Comparison of ENCODE assay signal across 11 cellular contexts in the genomic region with DNA sequence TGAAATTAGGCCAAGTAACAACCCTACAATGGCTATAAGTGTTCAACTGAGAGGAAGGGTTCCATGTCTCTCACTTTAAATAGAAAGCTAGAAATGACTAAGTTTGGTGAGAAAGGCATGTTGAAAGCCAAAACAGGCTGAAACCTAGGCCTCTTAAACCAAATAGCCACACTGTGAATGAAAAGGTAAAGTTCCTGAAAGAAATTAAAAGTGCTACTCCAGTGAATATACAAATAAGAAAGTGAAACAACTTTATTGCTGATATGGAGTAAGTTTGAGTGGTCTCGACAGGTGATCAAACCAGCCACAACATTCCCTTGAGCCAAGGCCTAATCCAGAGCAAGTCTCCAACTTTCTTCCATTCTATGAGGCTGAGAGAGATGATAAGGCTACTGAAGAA.
DNase-seq lines count a peak whose midpoint lies in the region; ATAC-seq lines count a peak whose summit lies in the region.
"Had no signal": no experiment of that assay in that cellular context is flagged by ENCODE, and none has a peak within 500 bp of the region (broad histone marks: within the 10 kb centered on the region; RNA-seq: fewer than 3 reads in every experiment).

No MANE protein-coding gene starts in this region.

- H3K27ac Mint-ChIP-seq in activated CD8-positive, alpha-beta memory T cell treated with anti-CD3 and anti-CD28 coated beads, Interleukin-2, amount 10 ng/mL, durations not matched to agents 7 days and 5 days = peak overlapping the region; percentile 80
- peak overlapping the region; percentile 32 for H3K27ac Mint-ChIP-seq in stimulated activated effector memory CD8-positive, alpha-beta T cell treated with anti-CD3 and anti-CD28 coated beads, Interleukin-12 subunit alpha, Interleukin-12 subunit beta, amount 100 ng/mL, for 72 hours
- peak overlapping the region in 5 of 10 donors; percentile 2 to 28 (median 20) for H3K27ac Mint-ChIP-seq in naive thymus-derived CD8-positive, alpha-beta T cell

- no peak overlapping the region for H3K4me3 Mint-ChIP-seq in activated CD8-positive, alpha-beta memory T cell treated with anti-CD3 and anti-CD28 coated beads, Interleukin-2, amount 10 ng/mL, durations not matched to agents 7 days and 5 days
- H3K4me3 Mint-ChIP-seq in stimulated activated effector memory CD8-positive, alpha-beta T cell treated with anti-CD3 and anti-CD28 coated beads, Interleukin-12 subunit alpha, Interleukin-12 subunit beta, amount 100 ng/mL, for 72 hours = peak overlapping the region; percentile 48
- H3K4me3 Mint-ChIP-seq in naive thymus-derived CD8-positive, alpha-beta T cell = peak overlapping the region in 1 of 10 donors; percentile 19

- H3K36me3 Mint-ChIP-seq in activated CD8-positive, alpha-beta memory T cell treated with anti-CD3 and anti-CD28 coated beads, Interleukin-2, amount 10 ng/mL, durations not matched to agents 7 days and 5 days = peaks cover 5% of the 10 kb centered on the region
- H3K36me3 Mint-ChIP-seq in stimulated activated effector memory CD8-positive, alpha-beta T cell treated with anti-CD3 and anti-CD28 coated beads, Interleukin-12 subunit alpha, Interleukin-12 subunit beta, amount 100 ng/mL, for 72 hours = peaks cover 5% of the 10 kb centered on the region
- H3K36me3 Mint-ChIP-seq in naive thymus-derived CD8-positive, alpha-beta T cell = peaks cover 4 to 28% (median 9%) of the 10 kb centered on the region in 3 donors

- no peaks in the 10 kb centered on the region for H3K27me3 Mint-ChIP-seq in activated CD8-positive, alpha-beta memory T cell treated with anti-CD3 and anti-CD28 coated beads, Interleukin-2, amount 10 ng/mL, durations not matched to agents 7 days and 5 days
- H3K27me3 Mint-ChIP-seq in naive thymus-derived CD8-positive, alpha-beta T cell = no peaks in the 10 kb centered on the region

- POLR2A ChIA-PET in naive thymus-derived CD8-positive, alpha-beta T cell (lab: Charles Lee) = interaction anchor here (0.7 kb wide), 1 partner anchor 8 kb away, joined by 3 read pairs; no protein-coding TSS in a partner anchor

- CTCF ChIA-PET in activated CD8-positive, alpha-beta memory T cell treated with anti-CD3 and anti-CD28 coated beads, Interleukin-2, amount 10 ng/mL, durations not matched to agents 7 days and 5 days (lab: Charles Lee) = no interaction called here

- DNase-seq in activated CD8-positive, alpha-beta memory T cell treated with anti-CD3 and anti-CD28 coated beads, Interleukin-2, amount 10 ng/mL, durations not matched to agents 7 days and 5 days = no peak
- DNase-seq in activated CD8-positive, alpha-beta memory T cell treated with anti-CD3 and anti-CD28 coated beads, Interleukin-2, amount 50 U/mL, for 48 hours = no peak
- DNase-seq in stimulated activated effector memory CD8-positive, alpha-beta T cell treated with anti-CD3 and anti-CD28 coated beads, Interleukin-12 subunit alpha, Interleukin-12 subunit beta, amount 100 ng/mL, for 72 hours (ENCODE audit: low spot score in 2 of 2) = no peak
- no peak for DNase-seq in naive thymus-derived CD8-positive, alpha-beta T cell
- no peak for DNase-seq in hippocampal formation (lab: John Stamatoyannopoulos, UW)
- no peak for DNase-seq in AG20443 (ENCODE audit: low spot score)
- DNase-seq: transverse colon had no signal

- ATAC-seq in activated CD8-positive, alpha-beta memory T cell treated with anti-CD3 and anti-CD28 coated beads, Interleukin-2, amount 10 ng/mL, durations not matched to agents 7 days and 5 days = peak; percentile 77
- ATAC-seq in HG02571 (IDR thresholded peaks at IDR 0.05; ENCODE audit: unreplicated experiment) = peak; percentile 71
- ATAC-seq in HG03457 (IDR thresholded peaks at IDR 0.05; ENCODE audit: unreplicated experiment) = peak; percentile 92
- peak; percentile 88 for ATAC-seq in stimulated activated effector memory CD8-positive, alpha-beta T cell treated with anti-CD3 and anti-CD28 coated beads, Interleukin-12 subunit alpha, Interleukin-12 subunit beta, amount 100 ng/mL, for 72 hours
- no peak for ATAC-seq in naive thymus-derived CD8-positive, alpha-beta T cell
- ATAC-seq: A549, K562 had no signal

- H3K9me3 Mint-ChIP-seq in activated CD8-positive, alpha-beta memory T cell treated with anti-CD3 and anti-CD28 coated beads, Interleukin-2, amount 10 ng/mL, durations not matched to agents 7 days and 5 days (ENCODE audit: low read depth) = no peaks in the 10 kb centered on the region
- H3K9me3 Mint-ChIP-seq in stimulated activated effector memory CD8-positive, alpha-beta T cell treated with anti-CD3 and anti-CD28 coated beads, Interleukin-12 subunit alpha, Interleukin-12 subunit beta, amount 100 ng/mL, for 72 hours = no peaks in the 10 kb centered on the region
- no peaks in the 10 kb centered on the region for H3K9me3 Mint-ChIP-seq in naive thymus-derived CD8-positive, alpha-beta T cell

- H3K4me1 Mint-ChIP-seq in activated CD8-positive, alpha-beta memory T cell treated with anti-CD3 and anti-CD28 coated beads, Interleukin-2, amount 10 ng/mL, durations not matched to agents 7 days and 5 days = peaks cover 31% of the 10 kb centered on the region
- H3K4me1 Mint-ChIP-seq in stimulated activated effector memory CD8-positive, alpha-beta T cell treated with anti-CD3 and anti-CD28 coated beads, Interleukin-12 subunit alpha, Interleukin-12 subunit beta, amount 100 ng/mL, for 72 hours = peaks cover 71% of the 10 kb centered on the region
- peaks cover 34 to 79% (median 73%) of the 10 kb centered on the region in 4 donors for H3K4me1 Mint-ChIP-seq in naive thymus-derived CD8-positive, alpha-beta T cell

Comparison
In these comparisons a context has a peak if more than half of its experiments do, and no peak if none do; other contexts are left out.
1. ATAC-seq: peak in activated CD8-positive, alpha-beta memory T cell treated with anti-CD3 and anti-CD28 coated beads, Interleukin-2, amount 10 ng/mL, durations not matched to agents 7 days and 5 days (single experiment), HG02571 (single experiment), HG03457 (single experiment) and stimulated activated effector memory CD8-positive, alpha-beta T cell treated with anti-CD3 and anti-CD28 coated beads, Interleukin-12 subunit alpha, Interleukin-12 subunit beta, amount 100 ng/mL, for 72 hours (single experiment); none in naive thymus-derived CD8-positive, alpha-beta T cell (0 of 2).